ENCODE assay signal across 9 cellular contexts in the genomic region with DNA sequence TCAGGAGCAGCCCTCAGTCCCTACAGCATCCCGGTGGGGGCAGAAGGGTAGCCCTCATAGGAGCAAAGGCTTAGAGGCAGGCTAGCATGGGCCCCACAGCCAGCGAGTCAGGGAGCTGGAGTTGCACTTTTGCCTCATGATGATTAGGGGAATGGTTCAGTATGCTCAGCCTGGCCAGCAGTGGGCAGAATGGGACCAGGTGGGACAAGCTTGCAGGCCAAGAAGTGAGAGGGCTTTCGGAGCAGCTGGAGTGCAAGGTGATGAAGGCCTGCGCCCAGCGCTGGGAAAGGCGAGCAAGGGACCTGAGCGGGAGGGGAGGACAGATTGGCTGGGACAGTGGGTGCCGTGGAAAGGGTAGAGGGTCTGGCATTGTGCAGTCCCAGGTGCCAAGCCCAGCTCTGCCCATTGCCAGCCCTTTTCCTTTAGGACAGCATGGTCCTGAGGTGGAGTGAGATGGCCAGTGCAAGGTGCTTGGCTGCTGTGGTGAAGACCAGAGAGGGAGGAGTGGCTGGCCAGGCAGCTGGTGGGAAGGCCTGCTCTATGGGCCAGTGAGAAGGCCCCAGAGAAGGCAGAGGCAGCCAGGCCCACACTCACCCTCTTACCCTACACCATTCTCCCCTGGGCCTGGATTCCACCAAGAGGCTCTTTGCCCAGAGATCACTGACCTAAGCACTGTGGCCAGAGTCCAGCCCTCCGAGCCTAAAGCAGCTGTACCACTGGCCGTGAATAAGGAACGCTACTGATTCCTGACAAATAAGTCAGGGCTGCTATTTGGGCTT. TPM values are rescaled to one million over a fixed set of nuclear protein-coding genes. Genes with fewer than 3 reads are reported as not detected.
DNase-seq lines count a peak whose midpoint lies in the region; ATAC-seq, FAIRE-seq and TF ChIP-seq lines count a peak whose summit lies in the region.
"Had no signal": no experiment of that assay in that cellular context is flagged by ENCODE, and none has a peak within 500 bp of the region (broad histone marks: within the 10 kb centered on the region; RNA-seq: fewer than 3 reads in every experiment).

No MANE protein-coding gene starts in this region.

- DNase-seq in AG04449 (ENCODE audit: low read depth, low spot score) (no peak), LHCN-M2 (ENCODE audit: low read depth) (peak; percentile 3), HepG2 (ENCODE audit: low spot score) (no peak), kidney tubule cell (ENCODE audit: low spot score) (no peak), Calu3 (no peak), HuH-7.5 (ENCODE audit: low spot score) (no peak)

- H4K20me1 ChIP-seq in HepG2 (ENCODE audit: insufficient read depth, low read length), result no peaks in the 10 kb centered on the region

- H2AFZ ChIP-seq in HepG2 (ENCODE audit: low read length), result no peak overlapping the region

- H3K36me3 Mint-ChIP-seq in Calu3 (ENCODE audit: insufficient read depth, unreplicated experiment), result peaks cover 8% of the 10 kb centered on the region

- no peaks in the 10 kb centered on the region for H3K27me3 Mint-ChIP-seq in Calu3 (ENCODE audit: unreplicated experiment)

- no peak overlapping the region for H3K4me2 ChIP-seq in HepG2 (ENCODE audit: low read depth, low read length)

- ATAC-seq in HepG2 (peak; percentile 48), HG03025 (IDR thresholded peaks at IDR 0.05; ENCODE audit: low FRiP score, unreplicated experiment) (no peak)

- no peaks in the 10 kb centered on the region for H3K9me3 Mint-ChIP-seq in Calu3 (ENCODE audit: low read depth, unreplicated experiment)

- H3K4me3 Mint-ChIP-seq in Calu3 (ENCODE audit: low read depth, unreplicated experiment), result no peak overlapping the region

- H3K27ac ChIP-seq in angular gyrus (ENCODE audit: low read depth, low read length), result peak overlapping the region; percentile 78
- no peak overlapping the region for H3K27ac ChIP-seq in HepG2 (ENCODE audit: extremely low read length, insufficient read depth, low read length)

- no peaks in the 10 kb centered on the region for H3K4me1 Mint-ChIP-seq in Calu3 (ENCODE audit: low read depth, unreplicated experiment)

- POLR2A ChIA-PET in AG04449 (lab: Yijun Ruan, JAX), result no interaction called here
- POLR2A ChIA-PET in HepG2 (lab: Yijun Ruan, JAX), result no interaction called here

- H3K27me3 ChIP-seq in HepG2 (ENCODE audit: control insufficient read depth in 1 of 2, insufficient read depth in 2 of 2, low read length in 2 of 2), result no peaks in the 10 kb centered on the region

- TF ChIP-seq EP300 in HepG2 (IDR thresholded peaks at IDR 0.05; ENCODE audit: low read depth in 2 of 2, low read length in 2 of 2) (no peak), HepG2 (CRISPR knock-in tag; IDR thresholded peaks at IDR 0.05; ENCODE audit: borderline replicate concordance) (no peak)

- TF ChIP-seq POLR2A in HepG2 (IDR thresholded peaks at IDR 0.05; ENCODE audit: insufficient read depth in 1 of 2, low read depth in 2 of 2, low read length in 2 of 2), result no peak

- H3K36me3 ChIP-seq in HepG2 (replicated peaks in 1 of 2; ENCODE audit: control insufficient read depth in 1 of 2, insufficient read depth in 2 of 2, low read length in 2 of 2), result peaks cover 39 to 72% of the 10 kb centered on the region in 2 experiments

- no peaks in the 10 kb centered on the region for H3K4me1 ChIP-seq in HepG2 (ENCODE audit: insufficient read depth, low read length)

- TF ChIP-seq RAD21 in HepG2 (CRISPR knock-in tag; IDR thresholded peaks at IDR 0.05), result 0 out of 2 replicates have a peak, but pooled peaks have one; percentile 18

- CTCF ChIA-PET in AG04449 (lab: Yijun Ruan, JAX), result interaction anchor here (1.1 to 4.6 kb wide), 3 partner anchors 23 to 56 kb away, joined by 3 to 38 read pairs (median 22); no protein-coding TSS in a partner anchor
- CTCF ChIA-PET in HepG2 (lab: Yijun Ruan, JAX; ENCODE audit: low intra/inter-chr PET ratio, low total read pairs), result no interaction called here
- CTCF ChIA-PET in Calu3 (lab: Charles Lee), result interaction anchor here (0.7 to 1.3 kb wide), 4 partner anchors 13 to 114 kb away, joined by 3 to 11 read pairs (median 3); no protein-coding TSS in a partner anchor

- no peak overlapping the region for H3K27ac Mint-ChIP-seq in Calu3 (ENCODE audit: unreplicated experiment)

- WGBS in HepG2 (ENCODE audit: low lambda C conversion rate), result 98% methylated on average over 8 of the region's 11 CpGs

- in situ Hi-C loops in HepG2 (cut with HindIII; ENCODE audit: extremely low pct_ligation_motif_present, low pct_unique_long_range_greater_than_20kb), result no loop called here

- intact Hi-C loops in HepG2 (cut with micrococcal nuclease; ENCODE audit: unreplicated experiment), result no loop called here
- intact Hi-C loops in Calu3 (cut with micrococcal nuclease; ENCODE audit: unreplicated experiment), result no loop called here

- TF ChIP-seq CTCF in AG04449 (IDR thresholded peaks at IDR 0.05; ENCODE audit: insufficient read depth, low read length, missing control alignments) (peak; percentile 39), HepG2 (CRISPR knock-in tag; IDR thresholded peaks at IDR 0.05) (peak; percentile 60), Calu3 (IDR thresholded peaks at IDR 0.05; ENCODE audit: unreplicated experiment) (no peak)

- no peak overlapping the region for H3K9ac ChIP-seq in HepG2 (ENCODE audit: insufficient read depth, low read depth, low read length)

- no TSS peak for BruUV-seq in HepG2 (replicated peaks; lab: Mats Ljungman, UMichigan)
- BruUV-seq in Calu3 (replicated peaks; lab: Mats Ljungman, UMichigan), result no TSS peak

- H3K4me3 ChIP-seq in AG04449 (ENCODE audit: low read depth, low read length) (no peak overlapping the region), HepG2 (replicated peaks in 1 of 3; ENCODE audit: insufficient read depth in 1 of 3, low read depth in 2 of 3, low read length in 3 of 3) (no peak overlapping the region)

- H3K79me2 ChIP-seq in HepG2 (ENCODE audit: insufficient read depth, low read length), result no peaks in the 10 kb centered on the region

- no peak for FAIRE-seq in HepG2 (lab: Jason Lieb, UNC)
- FAIRE-seq: G401.6 had no signal

- H3K9me3 ChIP-seq in HepG2 (ENCODE audit: low read length), result no peaks in the 10 kb centered on the region

TF ChIP-seq in HepG2, 621 proteins besides CTCF, POLR2A, EP300 and RAD21:
- TF ChIP-seq ZNF337 (CRISPR knock-in tag; IDR thresholded peaks at IDR 0.05; ENCODE audit: borderline replicate concordance, low read depth) (no peak), AGO2 (optimal IDR thresholded peaks at IDR 0.05; ENCODE audit: low read depth, low read length) (peak; percentile 66), TBP (CRISPR knock-in tag; IDR thresholded peaks at IDR 0.05) (no peak), STAG1 (CRISPR knock-in tag; IDR thresholded peaks at IDR 0.05) (peak; percentile 56), RXRA (CRISPR knock-in tag; IDR thresholded peaks at IDR 0.05) (no peak)
- TF ChIP-seq, protein P1, sequence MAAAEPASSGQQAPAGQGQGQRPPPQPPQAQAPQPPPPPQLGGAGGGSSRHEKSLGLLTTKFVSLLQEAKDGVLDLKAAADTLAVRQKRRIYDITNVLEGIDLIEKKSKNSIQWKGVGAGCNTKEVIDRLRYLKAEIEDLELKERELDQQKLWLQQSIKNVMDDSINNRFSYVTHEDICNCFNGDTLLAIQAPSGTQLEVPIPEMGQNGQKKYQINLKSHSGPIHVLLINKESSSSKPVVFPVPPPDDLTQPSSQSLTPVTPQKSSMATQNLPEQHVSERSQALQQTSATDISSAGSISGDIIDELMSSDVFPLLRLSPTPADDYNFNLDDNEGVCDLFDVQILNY (CRISPR knock-in tag; conservative IDR thresholded peaks at IDR 0.05), result no peak

RNA-seq across cellular contexts. Expression of a gene that starts 47.9 kb away (rescaled TPM):
- total RNA-seq in LHCN-M2 (2014; rRNA removed), result 0.23 and 0.26 TPM in 2 replicates
- 0.04 TPM for polyA plus RNA-seq in LHCN-M2 (2012)
- 0.94 and 2.1 TPM in 2 replicates for total RNA-seq in HepG2 (2016; rRNA removed; fragmentation: Illumina TruSeq; extraction: Trizol)
- total RNA-seq in HepG2 (2016; cell fraction: cytosol; rRNA removed; fragmentation: Illumina TruSeq; extraction: Trizol; ENCODE audit: low read depth), result 0.20 and 0.44 TPM in 2 replicates
- total RNA-seq in HepG2 (2016; cell fraction: insoluble cytoplasmic fraction; rRNA removed; fragmentation: Illumina TruSeq; extraction: Trizol), result 0.64 and 2.1 TPM in 2 replicates
- 0.48 and 0.49 TPM in 2 replicates for total RNA-seq in HepG2 (2016; cell fraction: membrane; rRNA removed; fragmentation: Illumina TruSeq; extraction: Trizol)
- 3.6 and 3.8 TPM in 2 replicates for total RNA-seq in HepG2 (2016; cell fraction: nucleus; rRNA removed; fragmentation: Illumina TruSeq; extraction: Trizol)
- polyA plus RNA-seq in HepG2 (2011; rRNA removed), result 11.0 and 12.7 TPM in 2 replicates
- 3.8 and 6.5 TPM in 2 replicates for polyA plus RNA-seq in HepG2 (2011; cell fraction: cytosol; rRNA removed)
- 12.4 and 16.2 TPM in 2 replicates for polyA plus RNA-seq in HepG2 (2011; cell fraction: nucleus; rRNA removed)
- polyA plus RNA-seq in HepG2 (2012), result 2.7 and 4.1 TPM in 2 replicates
- 0.27 and 0.36 TPM in 2 replicates for polyA plus RNA-seq in HepG2 (2016; cell fraction: cytosol; fragmentation: Illumina TruSeq; extraction: Trizol; ENCODE audit: low read depth)
- 1.3 and 1.8 TPM in 2 replicates for polyA plus RNA-seq in HepG2 (2016; cell fraction: insoluble cytoplasmic fraction; fragmentation: Illumina TruSeq; extraction: Trizol; ENCODE audit: low read depth)
- 0.41 and 0.74 TPM in 2 replicates for polyA plus RNA-seq in HepG2 (2016; cell fraction: membrane; fragmentation: Illumina TruSeq; extraction: Trizol; ENCODE audit: low read depth)
- polyA plus RNA-seq in HepG2 (2016; cell fraction: nucleus; fragmentation: Illumina TruSeq; extraction: Trizol; ENCODE audit: insufficient read depth, low read depth), result 8.0 and 8.7 TPM in 2 replicates
- 0.77 and 15.6 TPM in 2 replicates for polyA minus RNA-seq in HepG2 (2011; rRNA and poly(A)+ RNA removed; ENCODE audit: low replicate concordance)
- 5.4 and 6.8 TPM in 2 replicates for polyA minus RNA-seq in HepG2 (2011; cell fraction: cytosol; rRNA and poly(A)+ RNA removed)
- 4.4 and 4.6 TPM in 2 replicates for polyA minus RNA-seq in HepG2 (2011; cell fraction: nucleus; rRNA and poly(A)+ RNA removed)
- 2.5 and 3.1 TPM in 2 replicates for total RNA-seq in Calu3 (2022)
